Comparison of ENCODE assay signal across 15 cellular contexts in the genomic region with DNA sequence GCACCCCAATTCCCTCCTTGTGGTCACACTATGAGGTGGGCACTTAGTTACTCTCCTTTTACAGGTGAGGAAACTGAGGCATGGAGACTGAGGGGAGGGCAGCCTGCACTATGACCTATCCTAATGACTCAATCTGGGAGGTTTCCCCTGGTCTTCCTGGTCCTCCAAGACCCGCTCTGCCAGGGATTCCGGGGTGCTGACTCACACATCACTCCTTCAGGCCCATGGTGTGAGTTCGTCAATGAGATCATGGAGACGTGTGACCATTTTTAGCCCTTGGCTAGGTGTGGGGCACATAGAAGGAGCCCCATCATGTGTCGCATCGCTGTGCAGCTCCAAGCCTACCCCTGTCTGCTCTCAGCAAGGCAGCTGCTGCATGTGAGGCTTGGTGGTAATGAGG. TPM values are rescaled to one million over a fixed set of nuclear protein-coding genes. Genes with fewer than 3 reads are reported as not detected.
DNase-seq lines count a peak whose midpoint lies in the region; ATAC-seq and TF ChIP-seq lines count a peak whose summit lies in the region.
"Had no signal": no experiment of that assay in that cellular context is flagged by ENCODE, and none has a peak within 500 bp of the region (broad histone marks: within the 10 kb centered on the region; RNA-seq: fewer than 3 reads in every experiment).

No MANE protein-coding gene starts in this region.

- WGBS in right cardiac atrium: 79% methylated on average over 6 of the region's 6 CpGs

- H3K36me3 Mint-ChIP-seq in chondrocyte (ENCODE audit: low read depth): no peaks in the 10 kb centered on the region

- H3K27ac ChIP-seq in left ventricle myocardium inferior (replicated peaks) (no peak overlapping the region), ascending aorta (peak overlapping the region; percentile 85 to 86), right cardiac atrium (ENCODE audit: low read length) (no peak overlapping the region)
- H3K27ac ChIP-seq: coronary artery had no signal

- no peaks in the 10 kb centered on the region for H3K36me3 ChIP-seq in left ventricle myocardium inferior
- no peaks in the 10 kb centered on the region for H3K36me3 ChIP-seq in ascending aorta
- H3K36me3 ChIP-seq: gastrocnemius medialis had no signal

- H3K9me3 Mint-ChIP-seq in chondrocyte (ENCODE audit: low read depth): peaks cover 8% of the 10 kb centered on the region
- H3K9me3 Mint-ChIP-seq: GM23338 had no signal

- no peak overlapping the region for H3K27ac Mint-ChIP-seq in chondrocyte (ENCODE audit: unreplicated experiment)
- H3K27ac Mint-ChIP-seq: GM23338 had no signal

- H3K4me1 ChIP-seq in left ventricle myocardium inferior: peaks cover 14% of the 10 kb centered on the region
- H3K4me1 ChIP-seq in ascending aorta: peaks cover 4 to 6% of the 10 kb centered on the region in 2 donors
- peaks cover 2% of the 10 kb centered on the region for H3K4me1 ChIP-seq in right cardiac atrium (ENCODE audit: control insufficient read depth, insufficient read depth, low read length)

- H3K27me3 Mint-ChIP-seq in chondrocyte (ENCODE audit: low read depth): no peaks in the 10 kb centered on the region

- DNase-seq in left ventricle myocardium superior: no peak
- no peak for DNase-seq in left ventricle myocardium inferior
- DNase-seq in ascending aorta (ENCODE audit: low spot score in 2 of 2): peak in 1 of 2 donors; percentile 76
- peak; percentile 72 for DNase-seq in glomerular visceral epithelial cell (ENCODE audit: extremely low spot score)
- DNase-seq in NCI-H2081 (lab: John Stamatoyannopoulos, UW): no peak
- DNase-seq in chondrocyte (ENCODE audit: low spot score): no peak
- DNase-seq in right cardiac atrium: no peak
- DNase-seq: activated naive CD4-positive, alpha-beta T cell treated with anti-CD3 and anti-CD28 coated beads, Interleukin-2, amount 50 U/mL, for 16 hours; DMS79 treated with DMSO at 0.1 percent for 48 hours; NCI-H1436; NCI-H526 had no signal

- ATAC-seq in left ventricle myocardium superior: peak; percentile 23
- no peak for ATAC-seq in right cardiac atrium
- no peak for ATAC-seq in HG03095 (IDR thresholded peaks at IDR 0.05; ENCODE audit: unreplicated experiment)
- ATAC-seq: GM23338 had no signal

- no peaks in the 10 kb centered on the region for H3K9me3 ChIP-seq in left ventricle myocardium inferior (replicated peaks)
- no peaks in the 10 kb centered on the region for H3K9me3 ChIP-seq in ascending aorta
- no peaks in the 10 kb centered on the region for H3K9me3 ChIP-seq in right cardiac atrium (ENCODE audit: control insufficient read depth, low read length)
- H3K9me3 ChIP-seq: gastrocnemius medialis had no signal

- H3K4me1 Mint-ChIP-seq in chondrocyte (ENCODE audit: low read depth): peaks cover 18% of the 10 kb centered on the region

- no peak overlapping the region for H3K4me3 ChIP-seq in left ventricle myocardium inferior
- H3K4me3 ChIP-seq in ascending aorta: no peak overlapping the region
- H3K4me3 ChIP-seq in right cardiac atrium (ENCODE audit: low read length): no peak overlapping the region
- H3K4me3 ChIP-seq: coronary artery, gastrocnemius medialis, GM23338 had no signal

- no peak for TF ChIP-seq CTCF in left ventricle myocardium inferior (IDR thresholded peaks at IDR 0.05; ENCODE audit: borderline replicate concordance)
- TF ChIP-seq CTCF in ascending aorta (IDR thresholded peaks at IDR 0.05): no peak
- TF ChIP-seq CTCF in chondrocyte (IDR thresholded peaks at IDR 0.05): no peak

- H3K27me3 ChIP-seq in left ventricle myocardium inferior (ENCODE audit: low read depth) (no peaks in the 10 kb centered on the region), ascending aorta (no peaks in the 10 kb centered on the region), right cardiac atrium (ENCODE audit: control insufficient read depth, insufficient read depth) (no peaks in the 10 kb centered on the region)
- H3K27me3 ChIP-seq: gastrocnemius medialis had no signal

- intact Hi-C loops in left ventricle myocardium superior (cut with micrococcal nuclease): no loop called here
- intact Hi-C loops in left ventricle myocardium inferior (cut with micrococcal nuclease): no loop called here
- intact Hi-C loops in ascending aorta (cut with DNase I): loop anchor here (2.0 to 5.0 kb wide), 2 partner anchors 21 to 33 kb away; a partner anchor contains a TSS
- intact Hi-C loops in right cardiac atrium (cut with DNase I): no loop called here

- H3K4me3 Mint-ChIP-seq in chondrocyte (ENCODE audit: unreplicated experiment): no peak overlapping the region
- H3K4me3 Mint-ChIP-seq: GM23338 had no signal

RNA-seq across cellular contexts. Expression of a gene that starts 32.4 kb away (rescaled TPM):
- total RNA-seq in left ventricle myocardium superior: 16.4 TPM
- total RNA-seq in left ventricle myocardium inferior: 15.1 TPM
- total RNA-seq in ascending aorta: 26.7 TPM
- total RNA-seq in chondrocyte: 10.8 to 19.0 TPM (median 11.0 TPM) in 3 replicates
- 10 to 100 TPM; 18.1 to 30.1 (median 20.5) TPM for total RNA-seq in right cardiac atrium
- 11.1 TPM for polyA plus RNA-seq in right cardiac atrium

Comparison
In these comparisons a context has a peak if more than half of its experiments do, and no peak if none do; other contexts are left out.
1. H3K27ac ChIP-seq: peak in ascending aorta (2 of 2); none in left ventricle myocardium inferior (single experiment) and right cardiac atrium (single experiment).